ENCODE assay signal across 8 cellular contexts in genomic region chr2:105294844-105295481, GRCh38. TPM values are rescaled to one million over a fixed set of nuclear protein-coding genes. Genes with fewer than 3 reads are reported as not detected.
DNase-seq lines count a peak whose midpoint lies in the region; ATAC-seq and TF ChIP-seq lines count a peak whose summit lies in the region.

No MANE protein-coding gene starts in this region.

- no peaks in the 10 kb centered on the region for H3K9me3 Mint-ChIP-seq in CD4-positive, alpha-beta memory T cell
- H3K9me3 Mint-ChIP-seq in activated CD8-positive, alpha-beta T cell treated with anti-CD3 and anti-CD28 coated beads, Interleukin-2, amount 10 ng/mL, durations not matched to agents 7 days and 5 days (ENCODE audit: insufficient read depth): no peaks in the 10 kb centered on the region
- H3K9me3 Mint-ChIP-seq in progenitor cell of endocrine pancreas (ENCODE audit: low read depth): no peaks in the 10 kb centered on the region

- H3K4me3 ChIP-seq in CD4-positive, alpha-beta memory T cell (ENCODE audit: low read length in 2 of 2): no peak overlapping the region

- no peaks in the 10 kb centered on the region for H3K27me3 ChIP-seq in CD4-positive, alpha-beta memory T cell (ENCODE audit: insufficient read depth, low read length)

- peak in 4 of 5 donors; percentile 5 to 41 (median 9) for DNase-seq in CD4-positive, alpha-beta memory T cell
- DNase-seq in NCI-H1048 (lab: John Stamatoyannopoulos, UW) (peak; percentile 14), globus pallidus (ENCODE audit: low spot score) (peak; percentile 84), progenitor cell of endocrine pancreas (ENCODE audit: low spot score, unreplicated experiment) (peak; percentile 47), posterior vena cava (ENCODE audit: low spot score) (no peak)
- DNase-seq in activated CD8-positive, alpha-beta T cell treated with anti-CD3 and anti-CD28 coated beads, Interleukin-2, amount 10 ng/mL, durations not matched to agents 7 days and 5 days: peak; percentile 62

- peaks cover 53% of the 10 kb centered on the region for H3K36me3 ChIP-seq in CD4-positive, alpha-beta memory T cell (ENCODE audit: insufficient read depth, low read length)

- TF ChIP-seq CTCF in progenitor cell of endocrine pancreas (IDR thresholded peaks at IDR 0.05; ENCODE audit: unreplicated experiment): peak; percentile 67

- no peaks in the 10 kb centered on the region for H3K9me3 ChIP-seq in CD4-positive, alpha-beta memory T cell (ENCODE audit: control insufficient read depth in 1 of 2, low read length in 2 of 2)

- ATAC-seq in GM19043 (IDR thresholded peaks at IDR 0.05; ENCODE audit: low read depth, unreplicated experiment): peak; percentile 51
- ATAC-seq in activated CD8-positive, alpha-beta T cell treated with anti-CD3 and anti-CD28 coated beads, Interleukin-2, amount 10 ng/mL, durations not matched to agents 7 days and 5 days: peak; percentile 71
- no peak for ATAC-seq in HG02678 (IDR thresholded peaks at IDR 0.05; ENCODE audit: unreplicated experiment)

- H3K4me1 Mint-ChIP-seq in CD4-positive, alpha-beta memory T cell: peaks cover 0 to 4% (median 2%) of the 10 kb centered on the region in 4 donors
- H3K4me1 Mint-ChIP-seq in activated CD8-positive, alpha-beta T cell treated with anti-CD3 and anti-CD28 coated beads, Interleukin-2, amount 10 ng/mL, durations not matched to agents 7 days and 5 days (ENCODE audit: low read depth): no peaks in the 10 kb centered on the region
- H3K4me1 Mint-ChIP-seq in progenitor cell of endocrine pancreas (ENCODE audit: low read depth): peaks cover 13% of the 10 kb centered on the region

- peak overlapping the region in 3 of 7 donors; percentile 6 to 26 (median 14) for H3K27ac Mint-ChIP-seq in CD4-positive, alpha-beta memory T cell
- no peak overlapping the region for H3K27ac Mint-ChIP-seq in activated CD8-positive, alpha-beta T cell treated with anti-CD3 and anti-CD28 coated beads, Interleukin-2, amount 10 ng/mL, durations not matched to agents 7 days and 5 days
- H3K27ac Mint-ChIP-seq in progenitor cell of endocrine pancreas: no peak overlapping the region

- no peaks in the 10 kb centered on the region for H3K27me3 Mint-ChIP-seq in CD4-positive, alpha-beta memory T cell
- H3K27me3 Mint-ChIP-seq in activated CD8-positive, alpha-beta T cell treated with anti-CD3 and anti-CD28 coated beads, Interleukin-2, amount 10 ng/mL, durations not matched to agents 7 days and 5 days (ENCODE audit: low read depth): no peaks in the 10 kb centered on the region
- no peaks in the 10 kb centered on the region for H3K27me3 Mint-ChIP-seq in progenitor cell of endocrine pancreas

- CTCF ChIA-PET in CD4-positive, alpha-beta memory T cell (lab: Charles Lee; ENCODE audit: partially characterized antibody): no interaction called here
- CTCF ChIA-PET in activated CD8-positive, alpha-beta T cell treated with anti-CD3 and anti-CD28 coated beads, Interleukin-2, amount 10 ng/mL, durations not matched to agents 7 days and 5 days (lab: Charles Lee): interaction anchor here (1.0 to 2.8 kb wide), 8 partner anchors 11 to 257 kb away, joined by 3 to 13 read pairs (median 4); partner anchors contain the start of genes GPR45, MRPS9 and TGFBRAP1

- no peak overlapping the region for H3K27ac ChIP-seq in CD4-positive, alpha-beta memory T cell (ENCODE audit: low read depth, low read length)

- H3K4me1 ChIP-seq in CD4-positive, alpha-beta memory T cell (ENCODE audit: insufficient read depth, low read length): no peaks in the 10 kb centered on the region

- POLR2A ChIA-PET in CD4-positive, alpha-beta memory T cell (lab: Charles Lee; ENCODE audit: partially characterized antibody): no interaction called here
- POLR2A ChIA-PET in activated CD8-positive, alpha-beta T cell treated with anti-CD3 and anti-CD28 coated beads, Interleukin-2, amount 10 ng/mL, durations not matched to agents 7 days and 5 days (lab: Charles Lee): no interaction called here

- H3K4me3 Mint-ChIP-seq in CD4-positive, alpha-beta memory T cell: no peak overlapping the region
- H3K4me3 Mint-ChIP-seq in activated CD8-positive, alpha-beta T cell treated with anti-CD3 and anti-CD28 coated beads, Interleukin-2, amount 10 ng/mL, durations not matched to agents 7 days and 5 days: no peak overlapping the region
- no peak overlapping the region for H3K4me3 Mint-ChIP-seq in progenitor cell of endocrine pancreas (ENCODE audit: low read depth)

- intact Hi-C loops in CD4-positive, alpha-beta memory T cell (cut with micrococcal nuclease): no loop called here
- intact Hi-C loops in posterior vena cava (cut with DNase I): no loop called here

- H3K36me3 Mint-ChIP-seq in CD4-positive, alpha-beta memory T cell: peaks cover 55 to 76% of the 10 kb centered on the region in 2 donors
- peaks cover 38% of the 10 kb centered on the region for H3K36me3 Mint-ChIP-seq in activated CD8-positive, alpha-beta T cell treated with anti-CD3 and anti-CD28 coated beads, Interleukin-2, amount 10 ng/mL, durations not matched to agents 7 days and 5 days (ENCODE audit: low read depth)
- H3K36me3 Mint-ChIP-seq in progenitor cell of endocrine pancreas (ENCODE audit: insufficient read depth): peaks cover 17% of the 10 kb centered on the region

RNA-seq across cellular contexts. Expression of gene TGFBRAP1, which starts 34.6 kb away (rescaled TPM):
- 10 to 100 TPM; 20.6 to 21.0 TPM for total RNA-seq in CD4-positive, alpha-beta memory T cell
- polyA plus RNA-seq in CD4-positive, alpha-beta memory T cell: 10 to 100 TPM; 19.9 to 27.4 TPM
- 10 to 100 TPM; 16.4 to 16.6 TPM for total RNA-seq in activated CD8-positive, alpha-beta T cell treated with anti-CD3 and anti-CD28 coated beads, Interleukin-2, amount 10 ng/mL, durations not matched to agents 7 days and 5 days
- total RNA-seq in progenitor cell of endocrine pancreas (19.7 and 20.0 TPM in 2 replicates), posterior vena cava (10 to 100 TPM; 16.1 to 18.8 TPM)

RNA-seq across cellular contexts. Expression of gene C2orf49, which starts 42.4 kb away (rescaled TPM):
- 10 to 100 TPM; 29.5 to 29.9 TPM for total RNA-seq in CD4-positive, alpha-beta memory T cell
- polyA plus RNA-seq in CD4-positive, alpha-beta memory T cell: 10 to 100 TPM in 1 of 2 donors, 1 to 10 TPM in 1; 8.7 to 10.9 TPM
- 10 to 100 TPM; 19.6 to 19.8 TPM for total RNA-seq in activated CD8-positive, alpha-beta T cell treated with anti-CD3 and anti-CD28 coated beads, Interleukin-2, amount 10 ng/mL, durations not matched to agents 7 days and 5 days
- 24.7 and 27.2 TPM in 2 replicates for total RNA-seq in progenitor cell of endocrine pancreas
- 10 to 100 TPM; 12.7 to 14.0 TPM for total RNA-seq in posterior vena cava

RNA-seq across cellular contexts. Expression of gene GPR45, which starts 53.4 kb away (rescaled TPM):
- total RNA-seq in CD4-positive, alpha-beta memory T cell: not detected
- not detected for polyA plus RNA-seq in CD4-positive, alpha-beta memory T cell
- total RNA-seq in activated CD8-positive, alpha-beta T cell treated with anti-CD3 and anti-CD28 coated beads, Interleukin-2, amount 10 ng/mL, durations not matched to agents 7 days and 5 days: not detected
- total RNA-seq in progenitor cell of endocrine pancreas (not detected in 2 replicates), posterior vena cava (not detected)
